ENCODE assay signal across 7 cellular contexts in genomic region chr10:86970152-86970886, GRCh38. TPM values are rescaled to one million over a fixed set of nuclear protein-coding genes. Genes with fewer than 3 reads are reported as not detected.
A peak's percentile ranks its signal among the peaks of the same experiment; 100 is the strongest.
DNase-seq lines count a peak whose midpoint lies in the region; ATAC-seq lines count a peak whose summit lies in the region.

No MANE protein-coding gene starts in this region.

- peaks cover 50% of the 10 kb centered on the region for H3K27me3 Mint-ChIP-seq in T-helper 1 cell treated with Interleukin-12 subunit alpha and Interleukin-12 subunit beta and Interleukin-4 antibody, amounts not matched to agents 30 μg/mL and 1 μg/mL, for 36 hours (ENCODE audit: low read depth)

- H3K4me3 Mint-ChIP-seq in T-helper 1 cell treated with Interleukin-12 subunit alpha and Interleukin-12 subunit beta and Interleukin-4 antibody, amounts not matched to agents 30 μg/mL and 1 μg/mL, for 36 hours, result peak overlapping the region; percentile 53

- H3K9me3 Mint-ChIP-seq in T-helper 1 cell treated with Interleukin-12 subunit alpha and Interleukin-12 subunit beta and Interleukin-4 antibody, amounts not matched to agents 30 μg/mL and 1 μg/mL, for 36 hours, result no peaks in the 10 kb centered on the region

- DNase-seq in GOT3 (lab: John Stamatoyannopoulos, UW) (peak; percentile 35), myocyte (ENCODE audit: low read depth) (peak; percentile 49), KBM-7 (no peak), NCI-H187 treated with DMSO at 0.1 percent for 48 hours (lab: John Stamatoyannopoulos, UW) (no peak)

- ATAC-seq in esophagus mucosa (peak; percentile 12), GM19324 (IDR thresholded peaks at IDR 0.05; ENCODE audit: low FRiP score, unreplicated experiment) (no peak)

- no peak overlapping the region for H3K27ac Mint-ChIP-seq in T-helper 1 cell treated with Interleukin-12 subunit alpha and Interleukin-12 subunit beta and Interleukin-4 antibody, amounts not matched to agents 30 μg/mL and 1 μg/mL, for 36 hours

- H3K4me1 Mint-ChIP-seq in T-helper 1 cell treated with Interleukin-12 subunit alpha and Interleukin-12 subunit beta and Interleukin-4 antibody, amounts not matched to agents 30 μg/mL and 1 μg/mL, for 36 hours (ENCODE audit: low read depth), result peaks cover 16% of the 10 kb centered on the region

- no peaks in the 10 kb centered on the region for H3K36me3 Mint-ChIP-seq in T-helper 1 cell treated with Interleukin-12 subunit alpha and Interleukin-12 subunit beta and Interleukin-4 antibody, amounts not matched to agents 30 μg/mL and 1 μg/mL, for 36 hours (ENCODE audit: low read depth)

- in situ Hi-C loops in KBM-7 (cut with MboI; ENCODE audit: low pct_unique_long_range_greater_than_20kb, low sequenced_read_pairs), result no loop called here

RNA-seq across cellular contexts. Expression of gene ADIRF, which starts 2.0 kb away (rescaled TPM):
- 46.1 TPM for total RNA-seq in esophagus mucosa
- total RNA-seq in myocyte, result 0.57 and 1.3 TPM in 2 replicates
- polyA plus RNA-seq in myocyte (2012), result 3.2 TPM

RNA-seq across cellular contexts. Expression of gene SNCG, which starts 11.9 kb away (rescaled TPM):
- total RNA-seq in esophagus mucosa, result 8.2 TPM
- total RNA-seq in myocyte, result not detected in 2 replicates
- polyA plus RNA-seq in myocyte (2012), result 0.93 TPM

RNA-seq across cellular contexts. Expression of gene MMRN2, which starts 12.9 kb away (rescaled TPM):
- total RNA-seq in esophagus mucosa (9.0 TPM), myocyte (0.94 and 1.0 TPM in 2 replicates)
- polyA plus RNA-seq in myocyte (2012), result 1.0 TPM

RNA-seq across cellular contexts. Expression of gene FAM25A, which starts 49.8 kb away (rescaled TPM):
- total RNA-seq in esophagus mucosa (29.4 TPM), myocyte (not detected in 2 replicates)
- not detected for polyA plus RNA-seq in myocyte (2012)

Comparison
In these comparisons a context has a peak if more than half of its experiments do, and no peak if none do; other contexts are left out.
1. DNase-seq: peak in GOT3 (single experiment) and myocyte (single experiment); none in KBM-7 (single experiment) and NCI-H187 treated with DMSO at 0.1 percent for 48 hours (single experiment).
2. RNA of gene ADIRF, which starts 2.0 kb away (total RNA-seq): 46.1 TPM in esophagus mucosa (single experiment); 0.57 to 1.3 TPM in myocyte; every median in the first group is over 10 times any median in the second.